Comparison of ENCODE assay signal across 8 cellular contexts in genomic region chr16:19410435-19411153, GRCh38. TPM values are rescaled to one million over a fixed set of nuclear protein-coding genes. Genes with fewer than 3 reads are reported as not detected.
DNase-seq lines count a peak whose midpoint lies in the region; ATAC-seq and TF ChIP-seq lines count a peak whose summit lies in the region.

No MANE protein-coding gene starts in this region.

- intact Hi-C loops in sciatic nerve (cut with DNase I), result no loop called here

- H3K36me3 ChIP-seq in BJ (ENCODE audit: control insufficient read depth, insufficient read depth, low read length), result no peaks in the 10 kb centered on the region
- H3K36me3 ChIP-seq in iPS DF 6.9 (ENCODE audit: control insufficient read depth, insufficient read depth, low read length), result no peaks in the 10 kb centered on the region

- peaks cover 15% of the 10 kb centered on the region for H3K9me3 Mint-ChIP-seq in WTC11

- H3K27ac ChIP-seq in iPS DF 6.9 (ENCODE audit: low read length), result no peak overlapping the region

- H3K27me3 Mint-ChIP-seq in WTC11 (ENCODE audit: low read depth), result peaks cover 24% of the 10 kb centered on the region

- no peak overlapping the region for H3K4me3 ChIP-seq in BJ (ENCODE audit: low read depth, low read length)
- H3K4me3 ChIP-seq in iPS DF 6.9 (ENCODE audit: low read length), result peak overlapping the region; percentile 26; the same call in 1 of the 2 replicates

- CTCF ChIA-PET in BJ (lab: Yijun Ruan, JAX), result no interaction called here
- CTCF ChIA-PET in WTC11 (lab: Charles Lee), result interaction anchor here (0.5 to 2.4 kb wide), 8 partner anchors 10 to 728 kb away, joined by 3 to 10 read pairs (median 4); partner anchors contain the start of genes TMC7 and VPS35L

- H3K27ac Mint-ChIP-seq in WTC11, result peak overlapping the region; percentile 69

- H3K27me3 ChIP-seq in BJ (ENCODE audit: control insufficient read depth, insufficient read depth, low read length) (no peaks in the 10 kb centered on the region; the same call in none of the 2 replicates), iPS DF 6.9 (ENCODE audit: control insufficient read depth, insufficient read depth, low read length) (no peaks in the 10 kb centered on the region)

- POLR2A ChIA-PET in BJ (lab: Charles Lee), result no interaction called here
- POLR2A ChIA-PET in WTC11 (lab: Charles Lee), result no interaction called here

- peak; percentile 24; the same call in 1 of the 2 replicates for TF ChIP-seq CTCF in BJ (IDR thresholded peaks at IDR 0.05; ENCODE audit: insufficient read depth, low read depth, low read length)
- no peak for TF ChIP-seq CTCF in WTC11 (IDR thresholded peaks at IDR 0.05)

- ATAC-seq in WTC11, result peak; percentile 78
- ATAC-seq in stimulated activated naive CD8-positive, alpha-beta T cell treated with anti-CD3 and anti-CD28 coated beads, Interleukin-15, Interleukin-2, amounts not matched to agents 100 U/mL and 50 U/mL, for 24 hours, result no peak
- no peak for ATAC-seq in sciatic nerve

- WGBS in iPS DF 6.9 (ENCODE audit: insufficient coverage, insufficient read length), result no CpG with 5 or more reads among the region's 57 CpGs

- H3K4me1 ChIP-seq in iPS DF 6.9 (ENCODE audit: control insufficient read depth, insufficient read depth, low read length), result no peaks in the 10 kb centered on the region

- peaks cover 10% of the 10 kb centered on the region for H3K36me3 Mint-ChIP-seq in WTC11

- H3K4me1 Mint-ChIP-seq in WTC11, result peaks cover 37% of the 10 kb centered on the region

- H3K9me3 ChIP-seq in iPS DF 6.9 (ENCODE audit: control insufficient read depth, insufficient read depth, low read length), result no peaks in the 10 kb centered on the region; the same call in 1 of the 2 replicates

- DNase-seq in BJ (ENCODE audit: low read depth) (no peak), HCEC 1CT (peak; percentile 4), WTC11 (ENCODE audit: low spot score) (peak; percentile 80), iPS DF 6.9 (ENCODE audit: low read depth, low spot score) (peak; percentile 48), sciatic nerve (ENCODE audit: low spot score) (no peak)
- peak; percentile 4 for DNase-seq in stimulated activated naive CD8-positive, alpha-beta T cell treated with anti-CD3 and anti-CD28 coated beads, Interleukin-15, Interleukin-2, amounts not matched to agents 100 U/mL and 50 U/mL, for 24 hours
- no peak for DNase-seq in activated CD4-positive, CD25-positive, alpha-beta regulatory T cell (lab: John Stamatoyannopoulos, UW)
- DNase-seq in stimulated activated CD4-positive, alpha-beta T cell treated with anti-CD3 and anti-CD28 coated beads, Interleukin-1b, Interleukin-23, amount 100 ng/mL, for 48 hours, result no peak

- H3K4me3 Mint-ChIP-seq in WTC11, result peak overlapping the region; percentile 77

TF ChIP-seq in WTC11, 78 proteins besides CTCF, POLR2A, EP300 and RAD21 (continues in another document):
- TF ChIP-seq USF2 (CRISPR knock-in tag; IDR thresholded peaks at IDR 0.05), result 0 out of 2 replicates have a peak, but pooled peaks have one; percentile 19
- peak; percentile 90 for TF ChIP-seq MAX (CRISPR knock-in tag; IDR thresholded peaks at IDR 0.05)
- TF ChIP-seq ZNF121 (CRISPR knock-in tag; IDR thresholded peaks at IDR 0.05), result 0 out of 2 replicates have a peak, but pooled peaks have one; percentile 29
- no peak for TF ChIP-seq JAZF1 (CRISPR knock-in tag; IDR thresholded peaks at IDR 0.05)
- TF ChIP-seq, protein P1, sequence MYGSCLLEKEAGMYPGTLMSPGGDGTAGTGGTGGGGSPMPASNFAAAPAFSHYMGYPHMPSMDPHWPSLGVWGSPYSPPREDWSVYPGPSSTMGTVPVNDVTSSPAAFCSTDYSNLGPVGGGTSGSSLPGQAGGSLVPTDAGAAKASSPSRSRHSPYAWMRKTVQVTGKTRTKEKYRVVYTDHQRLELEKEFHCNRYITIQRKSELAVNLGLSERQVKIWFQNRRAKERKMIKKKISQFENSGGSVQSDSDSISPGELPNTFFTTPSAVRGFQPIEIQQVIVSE (CRISPR knock-in tag; IDR thresholded peaks at IDR 0.05; ENCODE audit: borderline replicate concordance), result no peak
- no peak for TF ChIP-seq GTF2I (CRISPR knock-in tag; conservative IDR thresholded peaks at IDR 0.05)
- no peak for TF ChIP-seq ELF4 (CRISPR knock-in tag; IDR thresholded peaks at IDR 0.05; ENCODE audit: low read depth)
- TF ChIP-seq NFE2L1 (CRISPR knock-in tag; IDR thresholded peaks at IDR 0.05), result no peak; the same call in 1 of the 2 replicates
- TF ChIP-seq ZNF232 (CRISPR knock-in tag; IDR thresholded peaks at IDR 0.05), result no peak
- 0 out of 2 replicates have a peak, but pooled peaks have one; percentile 15 for TF ChIP-seq FOXK1 (CRISPR knock-in tag; IDR thresholded peaks at IDR 0.05)
- no peak for TF ChIP-seq ZNF671 (CRISPR knock-in tag; IDR thresholded peaks at IDR 0.05)
- TF ChIP-seq FOXP1 (CRISPR knock-in tag; IDR thresholded peaks at IDR 0.05; ENCODE audit: borderline replicate concordance), result peak; percentile 75; the same call in 1 of the 2 replicates
- peak; percentile 24; the same call in 1 of the 2 replicates for TF ChIP-seq NFYB (CRISPR knock-in tag; conservative IDR thresholded peaks at IDR 0.05; ENCODE audit: low read depth)
- TF ChIP-seq ZBTB21 (CRISPR knock-in tag; IDR thresholded peaks at IDR 0.05; ENCODE audit: borderline replicate concordance), result no peak; the same call in 1 of the 2 replicates
- TF ChIP-seq, protein P2, sequence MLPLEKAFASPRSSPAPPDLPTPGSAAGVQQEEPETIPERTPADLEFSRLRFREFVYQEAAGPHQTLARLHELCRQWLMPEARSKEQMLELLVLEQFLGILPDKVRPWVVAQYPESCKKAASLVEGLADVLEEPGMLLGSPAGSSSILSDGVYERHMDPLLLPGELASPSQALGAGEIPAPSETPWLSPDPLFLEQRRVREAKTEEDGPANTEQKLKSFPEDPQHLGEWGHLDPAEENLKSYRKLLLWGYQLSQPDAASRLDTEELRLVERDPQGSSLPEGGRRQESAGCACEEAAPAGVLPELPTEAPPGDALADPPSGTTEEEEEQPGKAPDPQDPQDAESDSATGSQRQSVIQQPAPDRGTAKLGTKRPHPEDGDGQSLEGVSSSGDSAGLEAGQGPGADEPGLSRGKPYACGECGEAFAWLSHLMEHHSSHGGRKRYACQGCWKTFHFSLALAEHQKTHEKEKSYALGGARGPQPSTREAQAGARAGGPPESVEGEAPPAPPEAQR (CRISPR knock-in tag; IDR thresholded peaks at IDR 0.05), result no peak
- TF ChIP-seq ZNF396 (CRISPR knock-in tag; IDR thresholded peaks at IDR 0.05; ENCODE audit: borderline replicate concordance), result no peak
- TF ChIP-seq TP53 (CRISPR knock-in tag; IDR thresholded peaks at IDR 0.05), result no peak
- no peak; the same call in 1 of the 2 replicates for TF ChIP-seq MYBL2 (CRISPR knock-in tag; IDR thresholded peaks at IDR 0.05)
- no peak for TF ChIP-seq ZNF423 (CRISPR knock-in tag; IDR thresholded peaks at IDR 0.05)
- TF ChIP-seq, protein P3, sequence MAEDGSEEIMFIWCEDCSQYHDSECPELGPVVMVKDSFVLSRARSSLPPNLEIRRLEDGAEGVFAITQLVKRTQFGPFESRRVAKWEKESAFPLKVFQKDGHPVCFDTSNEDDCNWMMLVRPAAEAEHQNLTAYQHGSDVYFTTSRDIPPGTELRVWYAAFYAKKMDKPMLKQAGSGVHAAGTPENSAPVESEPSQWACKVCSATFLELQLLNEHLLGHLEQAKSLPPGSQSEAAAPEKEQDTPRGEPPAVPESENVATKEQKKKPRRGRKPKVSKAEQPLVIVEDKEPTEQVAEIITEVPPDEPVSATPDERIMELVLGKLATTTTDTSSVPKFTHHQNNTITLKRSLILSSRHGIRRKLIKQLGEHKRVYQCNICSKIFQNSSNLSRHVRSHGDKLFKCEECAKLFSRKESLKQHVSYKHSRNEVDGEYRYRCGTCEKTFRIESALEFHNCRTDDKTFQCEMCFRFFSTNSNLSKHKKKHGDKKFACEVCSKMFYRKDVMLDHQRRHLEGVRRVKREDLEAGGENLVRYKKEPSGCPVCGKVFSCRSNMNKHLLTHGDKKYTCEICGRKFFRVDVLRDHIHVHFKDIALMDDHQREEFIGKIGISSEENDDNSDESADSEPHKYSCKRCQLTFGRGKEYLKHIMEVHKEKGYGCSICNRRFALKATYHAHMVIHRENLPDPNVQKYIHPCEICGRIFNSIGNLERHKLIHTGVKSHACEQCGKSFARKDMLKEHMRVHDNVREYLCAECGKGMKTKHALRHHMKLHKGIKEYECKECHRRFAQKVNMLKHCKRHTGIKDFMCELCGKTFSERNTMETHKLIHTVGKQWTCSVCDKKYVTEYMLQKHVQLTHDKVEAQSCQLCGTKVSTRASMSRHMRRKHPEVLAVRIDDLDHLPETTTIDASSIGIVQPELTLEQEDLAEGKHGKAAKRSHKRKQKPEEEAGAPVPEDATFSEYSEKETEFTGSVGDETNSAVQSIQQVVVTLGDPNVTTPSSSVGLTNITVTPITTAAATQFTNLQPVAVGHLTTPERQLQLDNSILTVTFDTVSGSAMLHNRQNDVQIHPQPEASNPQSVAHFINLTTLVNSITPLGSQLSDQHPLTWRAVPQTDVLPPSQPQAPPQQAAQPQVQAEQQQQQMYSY (CRISPR knock-in tag; IDR thresholded peaks at IDR 0.05), result no peak
- TF ChIP-seq NR3C1 (CRISPR knock-in tag; conservative IDR thresholded peaks at IDR 0.05; ENCODE audit: low read depth), result no peak

RNA-seq across cellular contexts. Expression of gene TMC5, which starts 7.1 kb away (rescaled TPM):
- polyA plus RNA-seq in BJ (2011; rRNA removed), result not detected in 2 replicates
- polyA minus RNA-seq in BJ (2011; rRNA and poly(A)+ RNA removed), result not detected in 2 replicates
- 2.1 to 4.6 TPM (median 3.1 TPM) in 3 replicates for total RNA-seq in WTC11 (2021)
- total RNA-seq in sciatic nerve, result 1.7 TPM

Comparison
In these comparisons a context has a peak if more than half of its experiments do, and no peak if none do; other contexts are left out.
1. DNase-seq: peak in HCEC 1CT (single experiment), WTC11 (single experiment), iPS DF 6.9 (single experiment) and stimulated activated naive CD8-positive, alpha-beta T cell treated with anti-CD3 and anti-CD28 coated beads, Interleukin-15, Interleukin-2, amounts not matched to agents 100 U/mL and 50 U/mL, for 24 hours (single experiment); none in BJ (single experiment), sciatic nerve (single experiment), activated CD4-positive, CD25-positive, alpha-beta regulatory T cell (0 of 4) and stimulated activated CD4-positive, alpha-beta T cell treated with anti-CD3 and anti-CD28 coated beads, Interleukin-1b, Interleukin-23, amount 100 ng/mL, for 48 hours (single experiment).